ENCODE assay signal across 28 cellular contexts in genomic region chrX:69123481-69123880, GRCh38.
"Had no signal": no experiment of that assay in that cellular context is flagged by ENCODE, and none has a peak within 500 bp of the region (broad histone marks: within the 10 kb centered on the region; RNA-seq: fewer than 3 reads in every experiment).

No MANE protein-coding gene starts in this region.

- DNase-seq: activated B cell treated with CpG ODN at 0.5 μM for 24 hours; activated CD4-positive, alpha-beta memory T cell treated with anti-CD3 and anti-CD28 coated beads, Interleukin-2, amount 10 ng/mL, durations not matched to agents 7 days and 5 days; activated CD4-positive, alpha-beta T cell treated with anti-CD3 and anti-CD28 coated beads for 1 hour; activated CD4-positive, alpha-beta T cell treated with anti-CD3 and anti-CD28 coated beads, Interleukin-2, amount 10 ng/mL, durations not matched to agents 24 days and 14 days; activated gamma-delta T cell treated with Interleukin-2 at 50 U/mL for 16 hours; activated naive CD4-positive, alpha-beta T cell treated with anti-CD3 and anti-CD28 coated beads, Interleukin-2, amount 10 ng/mL, durations not matched to agents 7 days and 5 days; activated naive CD8-positive, alpha-beta T cell treated with anti-CD3 and anti-CD28 coated beads for 36 hours; activated T-cell treated with anti-CD3 and anti-CD28 coated beads for 4 hours; activated T-cell treated with anti-CD3 and anti-CD28 coated beads, Interleukin-2, amount 50 U/mL, for 48 hours; Kasumi-1; KBM-7; NCI-H1048; NCI-H146; NCI-H187 treated with DMSO at 0.1 percent for 48 hours; NCI-H2081 treated with DMSO at 0.1 percent for 48 hours; NCI-H2171 treated with DMSO at 0.1 percent for 48 hours; NCI-H526; NCI-H774; NK-92 treated with Interleukin-12 subunit alpha and Interleukin-12 subunit beta, amount 100 ng/mL, for 24 hours; OCI-M1; RPMI8226; T-cell; T-helper 2 cell; T1000 had no signal

- H3K9me3 Mint-ChIP-seq: activated B cell treated with CpG ODN at 0.5 μM for 24 hours; activated CD4-positive, alpha-beta memory T cell treated with anti-CD3 and anti-CD28 coated beads, Interleukin-2, amount 10 ng/mL, durations not matched to agents 7 days and 5 days; activated CD4-positive, alpha-beta T cell treated with anti-CD3 and anti-CD28 coated beads, Interleukin-2, amount 10 ng/mL, durations not matched to agents 24 days and 14 days; activated naive CD4-positive, alpha-beta T cell treated with anti-CD3 and anti-CD28 coated beads, Interleukin-2, amount 10 ng/mL, durations not matched to agents 7 days and 5 days; activated naive CD8-positive, alpha-beta T cell treated with anti-CD3 and anti-CD28 coated beads for 36 hours; activated T-helper 2 cell treated with anti-CD3 and anti-CD28 coated beads, Interferon-gamma antibody, Interleukin-2, Interleukin-4, amounts not matched to agents 10 μg/mL and 5 μg/mL and 100 μg/mL, durations not matched to agents 14 hours and 24 hours and 36 hours; T-cell had no signal

- H3K4me1 Mint-ChIP-seq: activated CD4-positive, alpha-beta memory T cell treated with anti-CD3 and anti-CD28 coated beads, Interleukin-2, amount 10 ng/mL, durations not matched to agents 7 days and 5 days; activated CD4-positive, alpha-beta T cell treated with anti-CD3 and anti-CD28 coated beads, Interleukin-2, amount 10 ng/mL, durations not matched to agents 24 days and 14 days; activated naive CD4-positive, alpha-beta T cell treated with anti-CD3 and anti-CD28 coated beads, Interleukin-2, amount 10 ng/mL, durations not matched to agents 7 days and 5 days; activated naive CD8-positive, alpha-beta T cell treated with anti-CD3 and anti-CD28 coated beads for 36 hours had no signal

- H3K27ac Mint-ChIP-seq: activated B cell treated with CpG ODN at 0.5 μM for 24 hours; activated CD4-positive, alpha-beta memory T cell treated with anti-CD3 and anti-CD28 coated beads, Interleukin-2, amount 10 ng/mL, durations not matched to agents 7 days and 5 days; activated CD4-positive, alpha-beta T cell treated with anti-CD3 and anti-CD28 coated beads, Interleukin-2, amount 10 ng/mL, durations not matched to agents 24 days and 14 days; activated naive CD4-positive, alpha-beta T cell treated with anti-CD3 and anti-CD28 coated beads, Interleukin-2, amount 10 ng/mL, durations not matched to agents 7 days and 5 days; activated naive CD8-positive, alpha-beta T cell treated with anti-CD3 and anti-CD28 coated beads for 36 hours; activated T-helper 2 cell treated with anti-CD3 and anti-CD28 coated beads, Interferon-gamma antibody, Interleukin-2, Interleukin-4, amounts not matched to agents 10 μg/mL and 5 μg/mL and 100 μg/mL, durations not matched to agents 14 hours and 24 hours and 36 hours; T-cell had no signal

- H3K4me3 Mint-ChIP-seq: activated B cell treated with CpG ODN at 0.5 μM for 24 hours; activated CD4-positive, alpha-beta memory T cell treated with anti-CD3 and anti-CD28 coated beads, Interleukin-2, amount 10 ng/mL, durations not matched to agents 7 days and 5 days; activated CD4-positive, alpha-beta T cell treated with anti-CD3 and anti-CD28 coated beads, Interleukin-2, amount 10 ng/mL, durations not matched to agents 24 days and 14 days; activated naive CD4-positive, alpha-beta T cell treated with anti-CD3 and anti-CD28 coated beads, Interleukin-2, amount 10 ng/mL, durations not matched to agents 7 days and 5 days; activated naive CD8-positive, alpha-beta T cell treated with anti-CD3 and anti-CD28 coated beads for 36 hours; T-cell had no signal

- H3K4me3 ChIP-seq: SK-N-MC had no signal

- H3K36me3 Mint-ChIP-seq: activated naive CD4-positive, alpha-beta T cell treated with anti-CD3 and anti-CD28 coated beads, Interleukin-2, amount 10 ng/mL, durations not matched to agents 7 days and 5 days; activated naive CD8-positive, alpha-beta T cell treated with anti-CD3 and anti-CD28 coated beads for 36 hours; T-cell had no signal

- H3K27ac ChIP-seq: SK-N-MC had no signal

- ATAC-seq: Panc1, Right ventricle myocardium inferior, T-cell had no signal
